Comparison of ENCODE assay signal across 8 cellular contexts in the genomic region with DNA sequence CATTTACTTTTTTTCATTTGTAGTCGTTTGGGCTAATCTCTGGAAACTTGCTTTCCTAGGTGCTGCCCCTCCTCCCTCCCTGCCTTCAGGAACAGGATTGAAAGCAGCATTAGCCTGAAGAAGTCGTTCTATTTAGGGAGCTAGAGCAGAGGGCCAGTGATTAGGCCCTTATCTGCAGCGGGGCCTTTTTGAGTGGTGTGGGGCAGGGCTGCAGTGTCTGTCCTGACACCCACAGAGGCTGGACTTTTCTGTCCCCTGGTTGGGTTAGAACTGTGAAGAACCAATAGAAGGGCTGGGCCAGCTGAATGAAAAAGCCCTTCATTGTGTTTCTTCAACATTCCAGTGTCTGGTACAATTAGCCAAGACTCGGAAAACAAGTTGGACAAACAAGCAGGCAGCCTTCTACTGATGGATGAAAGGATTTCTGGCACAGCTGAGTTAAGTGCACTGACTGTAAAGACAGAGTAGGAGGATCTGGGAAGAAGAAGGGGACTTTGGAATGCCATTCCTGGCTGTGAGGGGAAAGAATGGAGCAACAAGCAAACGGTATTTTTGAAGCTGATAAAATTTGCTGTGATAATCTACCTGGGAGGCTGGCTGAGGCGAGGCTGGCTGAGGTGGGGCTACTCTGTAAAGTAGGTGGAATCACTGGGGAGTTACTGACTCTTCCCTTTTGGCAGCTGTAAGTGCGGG. TPM values are rescaled to one million over a fixed set of nuclear protein-coding genes. Genes with fewer than 3 reads are reported as not detected.
DNase-seq lines count a peak whose midpoint lies in the region; ATAC-seq and TF ChIP-seq lines count a peak whose summit lies in the region.

No MANE protein-coding gene starts in this region.

- H3K9me3 ChIP-seq in CD4-positive, CD25-positive, alpha-beta regulatory T cell (ENCODE audit: control insufficient read depth in 2 of 2, low read length in 2 of 2), result no peaks in the 10 kb centered on the region

- H3K27me3 Mint-ChIP-seq in CD4-positive, CD25-positive, alpha-beta regulatory T cell, result no peaks in the 10 kb centered on the region
- no peaks in the 10 kb centered on the region for H3K27me3 Mint-ChIP-seq in neural crest cell (ENCODE audit: low read depth)

- H3K9me3 Mint-ChIP-seq in CD4-positive, CD25-positive, alpha-beta regulatory T cell, result peaks cover 0 to 4% (median 0%) of the 10 kb centered on the region in 7 donors
- H3K9me3 Mint-ChIP-seq in neural crest cell, result no peaks in the 10 kb centered on the region

- DNase-seq in CD4-positive, CD25-positive, alpha-beta regulatory T cell, result no peak
- DNase-seq in RWPE1 (ENCODE audit: low spot score) (peak; percentile 19), epithelial cell of prostate (ENCODE audit: low read depth, low spot score) (no peak), neural crest cell (ENCODE audit: low read depth, low spot score) (no peak), H4 (ENCODE audit: low spot score) (no peak), DMS79 (lab: John Stamatoyannopoulos, UW) (no peak), NK-92 (lab: John Stamatoyannopoulos, UW; ENCODE audit: unreplicated experiment) (no peak)

- ATAC-seq in CD4-positive, CD25-positive, alpha-beta regulatory T cell (ENCODE audit: low read depth in 2 of 2), result no peak
- no peak for ATAC-seq in GM21529 (IDR thresholded peaks at IDR 0.05; ENCODE audit: unreplicated experiment)

- POLR2A ChIA-PET in RWPE1 (lab: Yijun Ruan, JAX; ENCODE audit: low non-redundant PET), result interaction anchor here (0.5 to 0.6 kb wide), 2 partner anchors 47 to 107 kb away, joined by 4 read pairs; no protein-coding TSS in a partner anchor

- no peaks in the 10 kb centered on the region for H3K36me3 ChIP-seq in CD4-positive, CD25-positive, alpha-beta regulatory T cell (ENCODE audit: control insufficient read depth, insufficient read depth, low read length)

- peaks cover 35 to 65% (median 49%) of the 10 kb centered on the region in 4 donors for H3K4me1 Mint-ChIP-seq in CD4-positive, CD25-positive, alpha-beta regulatory T cell
- peaks cover 35% of the 10 kb centered on the region for H3K4me1 Mint-ChIP-seq in neural crest cell

- H3K4me1 ChIP-seq in CD4-positive, CD25-positive, alpha-beta regulatory T cell (ENCODE audit: control insufficient read depth, insufficient read depth, low read length, poor library complexity, severe bottlenecking), result peaks cover 53% of the 10 kb centered on the region

- H3K36me3 Mint-ChIP-seq in CD4-positive, CD25-positive, alpha-beta regulatory T cell, result peaks cover 10% of the 10 kb centered on the region
- H3K36me3 Mint-ChIP-seq in neural crest cell (ENCODE audit: low read depth), result no peaks in the 10 kb centered on the region

- H3K4me3 Mint-ChIP-seq in CD4-positive, CD25-positive, alpha-beta regulatory T cell, result peak overlapping the region; percentile 91 to 95 (median 92)
- H3K4me3 Mint-ChIP-seq in neural crest cell, result no peak overlapping the region

- peak overlapping the region; percentile 8 for H3K27ac ChIP-seq in CD4-positive, CD25-positive, alpha-beta regulatory T cell (ENCODE audit: insufficient read depth, low read length, poor library complexity, severe bottlenecking)
- H3K27ac ChIP-seq in RWPE1 (peak overlapping the region; percentile 48; the same call in 1 of the 2 replicates), epithelial cell of prostate (peak overlapping the region; percentile 65)

- no peak for TF ChIP-seq CTCF in RWPE1 (conservative IDR thresholded peaks at IDR 0.05; ENCODE audit: low read depth)
- no peak for TF ChIP-seq CTCF in neural crest cell (conservative IDR thresholded peaks at IDR 0.05)

- H3K4me3 ChIP-seq in CD4-positive, CD25-positive, alpha-beta regulatory T cell (ENCODE audit: low read depth, low read length), result peak overlapping the region; percentile 99

- H3K27ac Mint-ChIP-seq in CD4-positive, CD25-positive, alpha-beta regulatory T cell, result peak overlapping the region; percentile 33 to 92 (median 92)
- H3K27ac Mint-ChIP-seq in neural crest cell (ENCODE audit: unreplicated experiment), result peak overlapping the region; percentile 83

- CTCF ChIA-PET in RWPE1 (lab: Yijun Ruan, JAX), result interaction anchor here (0.6 to 1.6 kb wide), 8 partner anchors 16 to 705 kb away, joined by 3 to 5 read pairs (median 4); no protein-coding TSS in a partner anchor

- H3K27me3 ChIP-seq in CD4-positive, CD25-positive, alpha-beta regulatory T cell (ENCODE audit: control insufficient read depth, insufficient read depth, low read length), result no peaks in the 10 kb centered on the region

RNA-seq across cellular contexts. Expression of gene MACF1, which starts 9.7 kb away (rescaled TPM):
- total RNA-seq in CD4-positive, CD25-positive, alpha-beta regulatory T cell, result 431 TPM
- polyA plus RNA-seq in CD4-positive, CD25-positive, alpha-beta regulatory T cell, result 10 to 100 TPM; 21.8 to 26.9 (median 24.7) TPM
- total RNA-seq in neural crest cell, result 185 and 197 TPM in 2 replicates
- total RNA-seq in H4 (2014; rRNA removed; shearing (Covaris generic)), result 34.1 and 38.6 TPM in 2 replicates

Comparison
In these comparisons a context has a peak if more than half of its experiments do, and no peak if none do; other contexts are left out.
1. H3K27ac ChIP-seq: peak in every context shown above with its lines; median percentile 65 in epithelial cell of prostate; 48 in RWPE1; 8 in CD4-positive, CD25-positive, alpha-beta regulatory T cell.